ENCODE assay signal across 23 cellular contexts in genomic region chr10:103067951-103068350, GRCh38.
A peak's percentile ranks its signal among the peaks of the same experiment; 100 is the strongest.
DNase-seq lines count a peak whose midpoint lies in the region; ATAC-seq, FAIRE-seq and TF ChIP-seq lines count a peak whose summit lies in the region.
"Had no signal": no experiment of that assay in that cellular context is flagged by ENCODE, and none has a peak within 500 bp of the region (broad histone marks: within the 10 kb centered on the region; RNA-seq: fewer than 3 reads in every experiment).

No MANE protein-coding gene starts in this region.

- no peaks in the 10 kb centered on the region for H4K20me1 ChIP-seq in HepG2 (ENCODE audit: insufficient read depth, low read length)

- intact Hi-C loops in HepG2 (cut with micrococcal nuclease; ENCODE audit: unreplicated experiment) = no loop called here
- intact Hi-C loops in right lobe of liver (cut with DNase I) = loop anchor here (5.0 kb wide), 1 partner anchor 151 kb away; the partner anchor contains the start of gene CNNM2 (in 2 of the 2)
- intact Hi-C loops in Panc1 (cut with micrococcal nuclease; ENCODE audit: unreplicated experiment) = loop anchor here (10.0 kb wide), 1 partner anchor 233 kb away; the partner anchor contains the start of gene CYP17A1
- intact Hi-C loops in activated CD4-positive, alpha-beta T cell treated with anti-CD3 and anti-CD28 coated beads for 36 hours (cut with DNase I, micrococcal nuclease) = loop anchor here in 1 of 2 experiments (2.0 to 5.0 kb wide), 2 partner anchors 177 to 341 kb away; partner anchors contain the start of gene RPEL1

- no peak for TF ChIP-seq EP300 in HepG2 (IDR thresholded peaks at IDR 0.05; ENCODE audit: low read depth in 2 of 2, low read length in 2 of 2)
- TF ChIP-seq EP300 in HepG2 (CRISPR knock-in tag; IDR thresholded peaks at IDR 0.05; ENCODE audit: borderline replicate concordance) = no peak

- FAIRE-seq in HepG2 (lab: Jason Lieb, UNC) = no peak
- FAIRE-seq: D721Med had no signal

- no TSS peak for BruUV-seq in HepG2 (replicated peaks; lab: Mats Ljungman, UMichigan)
- no TSS peak for BruUV-seq in Panc1 (replicated peaks; lab: Mats Ljungman, UMichigan)

- POLR2A ChIA-PET in HepG2 (lab: Yijun Ruan, JAX) (no interaction called here), Panc1 (lab: Charles Lee) (no interaction called here)
- POLR2A ChIA-PET in activated CD4-positive, alpha-beta T cell treated with anti-CD3 and anti-CD28 coated beads for 36 hours (lab: Charles Lee) = no interaction called here

- TF ChIP-seq RAD21 in HepG2 (CRISPR knock-in tag; IDR thresholded peaks at IDR 0.05) = no peak

- no peaks in the 10 kb centered on the region for H3K79me2 ChIP-seq in HepG2 (ENCODE audit: insufficient read depth, low read length)

- H3K27me3 ChIP-seq in HepG2 (ENCODE audit: control insufficient read depth in 1 of 2, insufficient read depth in 2 of 2, low read length in 2 of 2) (no peaks in the 10 kb centered on the region), right lobe of liver (no peaks in the 10 kb centered on the region), Panc1 (ENCODE audit: control insufficient read depth, insufficient read depth, low read length) (no peaks in the 10 kb centered on the region)
- H3K27me3 ChIP-seq: BLaER1 treated with 17β-estradiol and CSF1 and Interleukin-3, amounts not matched to agents 10 nM and 100 nM; SJSA1 had no signal

- 95% methylated on average over 4 of the region's 6 CpGs for WGBS in HepG2 (ENCODE audit: low lambda C conversion rate)
- WGBS in right lobe of liver (ENCODE audit: insufficient coverage, low coverage, low lambda C conversion rate, missing lambda C conversion rate) = 57% methylated on average over 1 of the region's 6 CpGs

- peaks cover 12% of the 10 kb centered on the region for H3K4me1 Mint-ChIP-seq in activated CD4-positive, alpha-beta T cell treated with anti-CD3 and anti-CD28 coated beads for 36 hours

- CTCF ChIA-PET in HepG2 (lab: Yijun Ruan, JAX; ENCODE audit: low intra/inter-chr PET ratio, low total read pairs) (interaction anchor here (4.1 kb wide), 1 partner anchor 151 kb away, joined by 63 read pairs; the partner anchor contains the start of gene CNNM2), Panc1 (lab: Charles Lee) (interaction anchor here (0.7 to 1.5 kb wide), 3 partner anchors 150 to 177 kb away, joined by 3 to 5 read pairs (median 4); partner anchors contain the start of gene CNNM2)
- CTCF ChIA-PET in activated CD4-positive, alpha-beta T cell treated with anti-CD3 and anti-CD28 coated beads for 36 hours (lab: Charles Lee) = interaction anchor here (0.7 to 2.3 kb wide), 5 partner anchors 151 to 497 kb away, joined by 4 to 12 read pairs (median 4); partner anchors contain the start of gene CNNM2

- H3K27me3 Mint-ChIP-seq in activated CD4-positive, alpha-beta T cell treated with anti-CD3 and anti-CD28 coated beads for 36 hours = no peaks in the 10 kb centered on the region
- H3K27me3 Mint-ChIP-seq: CD4-positive, alpha-beta T cell; T-cell had no signal

- TF ChIP-seq POLR2A in HepG2 (IDR thresholded peaks at IDR 0.05; ENCODE audit: insufficient read depth in 1 of 2, low read depth in 2 of 2, low read length in 2 of 2) (no peak), right lobe of liver (IDR thresholded peaks at IDR 0.05) (no peak)

- no peak overlapping the region for H3K4me3 ChIP-seq in HepG2 (replicated peaks in 1 of 3; ENCODE audit: insufficient read depth in 1 of 3, low read depth in 2 of 3, low read length in 3 of 3)
- H3K4me3 ChIP-seq in right lobe of liver = no peak overlapping the region
- no peak overlapping the region for H3K4me3 ChIP-seq in Panc1 (ENCODE audit: low read depth in 2 of 2, low read length in 2 of 2)
- no peak overlapping the region for H3K4me3 ChIP-seq in fibroblast of mammary gland (ENCODE audit: control insufficient read depth, low read depth, low read length)
- H3K4me3 ChIP-seq: BLaER1 treated with 17β-estradiol and CSF1 and Interleukin-3, amounts not matched to agents 10 nM and 100 nM; SJSA1 had no signal

- H3K4me1 ChIP-seq in HepG2 (ENCODE audit: insufficient read depth, low read length) (no peaks in the 10 kb centered on the region), right lobe of liver (no peaks in the 10 kb centered on the region), Panc1 (ENCODE audit: control insufficient read depth, insufficient read depth, low read length) (no peaks in the 10 kb centered on the region)

- H3K9ac ChIP-seq in HepG2 (ENCODE audit: insufficient read depth, low read depth, low read length) = no peak overlapping the region
- H3K9ac ChIP-seq: BLaER1 treated with 17β-estradiol and CSF1 and Interleukin-3, amounts not matched to agents 10 nM and 100 nM had no signal

- in situ Hi-C loops in HepG2 (cut with HindIII; ENCODE audit: extremely low pct_ligation_motif_present, low pct_unique_long_range_greater_than_20kb) = loop anchor here (5.0 to 25.0 kb wide), 3 partner anchors 151 to 331 kb away; partner anchors contain the start of genes CNNM2 and WBP1L
- in situ Hi-C loops in Panc1 (cut with HindIII; ENCODE audit: low pct_unique_long_range_greater_than_20kb, low sequenced_read_pairs) = no loop called here

- H3K36me3 ChIP-seq in HepG2 (replicated peaks in 1 of 2; ENCODE audit: control insufficient read depth in 1 of 2, insufficient read depth in 2 of 2, low read length in 2 of 2) (peaks cover 6 to 23% of the 10 kb centered on the region in 2 experiments), right lobe of liver (peaks cover 0 to 4% (median 0%) of the 10 kb centered on the region in 4 donors), Panc1 (ENCODE audit: control insufficient read depth, insufficient read depth, low read length) (no peaks in the 10 kb centered on the region)
- H3K36me3 ChIP-seq: BLaER1 treated with 17β-estradiol and CSF1 and Interleukin-3, amounts not matched to agents 10 nM and 100 nM had no signal

- no peak overlapping the region for H3K27ac ChIP-seq in HepG2 (ENCODE audit: extremely low read length, insufficient read depth, low read length)
- H3K27ac ChIP-seq in right lobe of liver = no peak overlapping the region
- no peak overlapping the region for H3K27ac ChIP-seq in Panc1 (ENCODE audit: low read length)
- H3K27ac ChIP-seq: BLaER1 treated with 17β-estradiol and CSF1 and Interleukin-3, amounts not matched to agents 10 nM and 100 nM; HL-60; SJSA1 had no signal

- TF ChIP-seq CTCF in HepG2 (CRISPR knock-in tag; IDR thresholded peaks at IDR 0.05) = peak; percentile 40
- no peak for TF ChIP-seq CTCF in right lobe of liver (IDR thresholded peaks at IDR 0.05)
- TF ChIP-seq CTCF in Panc1 (IDR thresholded peaks at IDR 0.05) = peak; percentile 16; the same call in 1 of the 2 replicates
- no peak for TF ChIP-seq CTCF in fibroblast of mammary gland (conservative IDR thresholded peaks at IDR 0.05; ENCODE audit: control insufficient read depth, insufficient read depth, low read depth, low read length)

- H3K36me3 Mint-ChIP-seq in activated CD4-positive, alpha-beta T cell treated with anti-CD3 and anti-CD28 coated beads for 36 hours (ENCODE audit: low read depth) = no peaks in the 10 kb centered on the region

- no peaks in the 10 kb centered on the region for H3K9me3 Mint-ChIP-seq in activated CD4-positive, alpha-beta T cell treated with anti-CD3 and anti-CD28 coated beads for 36 hours (ENCODE audit: low read depth)
- H3K9me3 Mint-ChIP-seq: CD4-positive, alpha-beta T cell; T-cell had no signal

- H3K4me3 Mint-ChIP-seq in activated CD4-positive, alpha-beta T cell treated with anti-CD3 and anti-CD28 coated beads for 36 hours = no peak overlapping the region
- H3K4me3 Mint-ChIP-seq: CD4-positive, alpha-beta T cell; T-cell had no signal

- ATAC-seq in HepG2 = no peak
- ATAC-seq in right lobe of liver = no peak
- ATAC-seq in Panc1 = no peak
- no peak for ATAC-seq in activated CD4-positive, alpha-beta T cell treated with anti-CD3 and anti-CD28 coated beads for 36 hours
- ATAC-seq: Right ventricle myocardium inferior, T-cell had no signal

- H3K27ac Mint-ChIP-seq in activated CD4-positive, alpha-beta T cell treated with anti-CD3 and anti-CD28 coated beads for 36 hours = no peak overlapping the region
- H3K27ac Mint-ChIP-seq: CD4-positive, alpha-beta T cell; T-cell had no signal

- DNase-seq in HepG2 (ENCODE audit: low spot score) = no peak
- DNase-seq in right lobe of liver = no peak
- no peak for DNase-seq in Panc1 (ENCODE audit: low read depth, low spot score)
- peak; percentile 56 for DNase-seq in fibroblast of mammary gland (ENCODE audit: low read depth)
- peak; percentile 38 for DNase-seq in stromal cell of bone marrow (ENCODE audit: low read depth)
- no peak for DNase-seq in activated CD4-positive, alpha-beta T cell treated with anti-CD3 and anti-CD28 coated beads for 36 hours
- no peak for DNase-seq in NCI-H2171 (lab: John Stamatoyannopoulos, UW)
- DNase-seq in SIG-M5 treated with dmso at 0.1 percent for 504 hours (lab: John Stamatoyannopoulos, UW; ENCODE audit: unreplicated experiment) = no peak
- DNase-seq: 8988T; AML-193; CD4-positive, alpha-beta T cell; GOT3; HCEC 1CT; KBM-7; NCI-H2029 treated with DMSO at 0.1 percent for 48 hours; NCI-H226; NCI-H510A; T-cell had no signal

- no peaks in the 10 kb centered on the region for H3K9me3 ChIP-seq in HepG2 (ENCODE audit: low read length)
- H3K9me3 ChIP-seq in right lobe of liver = no peaks in the 10 kb centered on the region
- H3K9me3 ChIP-seq in Panc1 (ENCODE audit: control insufficient read depth, insufficient read depth, low read depth, low read length) = no peaks in the 10 kb centered on the region
- H3K9me3 ChIP-seq: SJSA1 had no signal

- no peak overlapping the region for H3K4me2 ChIP-seq in HepG2 (ENCODE audit: low read depth, low read length)

- no peak overlapping the region for H2AFZ ChIP-seq in HepG2 (ENCODE audit: low read length)

TF ChIP-seq in HepG2, 621 proteins besides CTCF, POLR2A, EP300 and RAD21:
- peak; percentile 61 for TF ChIP-seq ZNF263 (CRISPR knock-in tag; IDR thresholded peaks at IDR 0.05)
- no peak for TF ChIP-seq MXI1 (IDR thresholded peaks at IDR 0.05; ENCODE audit: borderline replicate concordance, low read depth, low read length)
- no peak for TF ChIP-seq KAT2B (IDR thresholded peaks at IDR 0.05; ENCODE audit: borderline replicate concordance, low read depth, low read length)
- TF ChIP-seq STAG1 (CRISPR knock-in tag; IDR thresholded peaks at IDR 0.05) = peak; percentile 48
TF ChIP-seq in HepG2: peak in this region for 2.

Comparison
In these comparisons a context has a peak if more than half of its experiments do, and no peak if none do; other contexts are left out.
1. CTCF ChIP-seq: peak in HepG2 (single experiment) and Panc1 (single experiment); none in right lobe of liver (0 of 4) and fibroblast of mammary gland (single experiment).
2. DNase-seq: peak in fibroblast of mammary gland (single experiment) and stromal cell of bone marrow (single experiment); none in HepG2 (single experiment), right lobe of liver (0 of 3), Panc1 (single experiment), activated CD4-positive, alpha-beta T cell treated with anti-CD3 and anti-CD28 coated beads for 36 hours (single experiment), NCI-H2171 (single experiment) and SIG-M5 treated with dmso at 0.1 percent for 504 hours (single experiment).